ENCODE assay signal across 12 cellular contexts in the genomic region with DNA sequence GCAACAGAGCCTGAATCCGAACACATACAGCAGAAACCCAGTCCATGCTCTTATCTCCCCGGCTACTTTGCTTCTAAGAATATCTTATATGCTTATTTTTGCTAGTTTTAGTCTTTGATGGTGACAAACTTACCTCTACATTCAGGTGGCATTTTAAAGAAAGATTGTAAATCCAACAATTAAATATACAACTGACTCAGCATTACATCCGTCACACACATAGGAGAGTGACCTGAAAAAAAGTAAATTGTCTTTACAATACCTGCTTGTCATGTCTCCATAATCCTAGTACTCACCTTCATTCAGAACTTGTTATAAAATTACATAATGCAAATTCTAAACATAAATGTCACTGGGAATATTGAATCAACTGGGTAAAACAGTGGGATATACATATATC. TPM values are rescaled to one million over a fixed set of nuclear protein-coding genes. Genes with fewer than 3 reads are reported as not detected.
"Had no signal": no experiment of that assay in that cellular context is flagged by ENCODE, and none has a peak within 500 bp of the region (broad histone marks: within the 10 kb centered on the region; RNA-seq: fewer than 3 reads in every experiment).

No MANE protein-coding gene starts in this region.

- H3K9ac ChIP-seq: GM23248 had no signal

- H3K4me3 ChIP-seq: GM23248, GM23338, HAP-1 had no signal

- H3K4me2 ChIP-seq: GM23338 had no signal

- DNase-seq: GM23248, GOT3, H7, H9, HCEC 1CT, HFFc6 had no signal

- FAIRE-seq: H1, H54 had no signal

- H3K4me1 ChIP-seq: HAP-1 had no signal

- H2AFZ ChIP-seq: GM23248, GM23338 had no signal

- ATAC-seq: GM23338, HCT116 had no signal

- H3K36me3 ChIP-seq: HAP-1 had no signal

- H3K27ac ChIP-seq: GM23248 had no signal

- H3K9me3 ChIP-seq: HAP-1 had no signal

RNA-seq across cellular contexts. Expression of gene BMP3, which starts 30.6 kb away (rescaled TPM):
- total RNA-seq: H1, H4, H9 had no signal
- polyA plus RNA-seq: GM23248, GM23338 had no signal
